Comparison of ENCODE assay signal across 25 cellular contexts in genomic region chr5:91006708-91007107, GRCh38.
"Had no signal": no experiment of that assay in that cellular context is flagged by ENCODE, and none has a peak within 500 bp of the region (broad histone marks: within the 10 kb centered on the region; RNA-seq: fewer than 3 reads in every experiment).

No MANE protein-coding gene starts in this region.

- H3K4me3 ChIP-seq: ascending aorta, SK-N-MC had no signal

- H3K4me1 ChIP-seq: ascending aorta had no signal

- FAIRE-seq: TTC549 had no signal

- H3K27ac ChIP-seq: ascending aorta, SK-N-MC had no signal

- H3K9me3 ChIP-seq: ascending aorta had no signal

- ATAC-seq: activated naive CD4-positive, alpha-beta T cell treated with anti-CD3 and anti-CD28 coated beads, Interleukin-2, amount 50 U/mL, for 72 hours; activated naive CD8-positive, alpha-beta T cell treated with anti-CD3 and anti-CD28 coated beads, Interleukin-2, amount 50 U/mL, for 24 hours; activated T-cell treated with anti-CD3 and anti-CD28 coated beads, Interleukin-2, amount 50 U/mL, for 4 hours; Panc1; Right ventricle myocardium inferior; T-cell had no signal

- DNase-seq: activated CD4-positive, alpha-beta memory T cell treated with anti-CD3 and anti-CD28 coated beads for 36 hours; activated CD4-positive, alpha-beta T cell treated with anti-CD3 and anti-CD28 coated beads, Interleukin-2, amount 10 ng/mL, durations not matched to agents 7 days and 5 days; activated CD4-positive, CD25-positive, alpha-beta regulatory T cell; activated CD8-positive, alpha-beta memory T cell treated with anti-CD3 and anti-CD28 coated beads for 24 hours; activated effector memory CD4-positive, alpha-beta T cell treated with anti-CD3 and anti-CD28 coated beads, Interleukin-2, amount 50 U/mL, for 16 hours; activated naive CD4-positive, alpha-beta T cell treated with Interleukin-2 at 50 U/mL for 16 hours; activated naive CD8-positive, alpha-beta T cell treated with anti-CD3 and anti-CD28 coated beads, Interleukin-2, amount 50 U/mL, for 24 hours; activated T-cell treated with anti-CD3 and anti-CD28 coated beads, Interleukin-2, amount 50 U/mL, for 4 hours; amniotic stem cell; NCI-H1930; NCI-H2171; NCI-H226; NCI-H526; NCI-H774; NK-92 treated with Interleukin-12 subunit alpha and Interleukin-12 subunit beta, amount 100 ng/mL, for 24 hours; RPMI8226; T-cell; T-helper 2 cell; T1000 had no signal

- H3K27me3 ChIP-seq: ascending aorta had no signal

- H3K36me3 ChIP-seq: ascending aorta had no signal
